8 cellular contexts compared by ENCODE assay signal in genomic region chr14:50044040-50044651, GRCh38.
A peak's percentile ranks its signal among the peaks of the same experiment; 100 is the strongest.
DNase-seq lines count a peak whose midpoint lies in the region; ATAC-seq, FAIRE-seq and TF ChIP-seq lines count a peak whose summit lies in the region.

No MANE protein-coding gene starts in this region.

- WGBS in HepG2 (ENCODE audit: low lambda C conversion rate) = 95% methylated on average over 4 of the region's 4 CpGs
- 63 to 71% methylated on average over 4 of the region's 4 CpGs for WGBS in tibial nerve, 2 donors

- peaks cover 80% of the 10 kb centered on the region for H3K4me1 ChIP-seq in HepG2 (ENCODE audit: insufficient read depth, low read length)
- peaks cover 0 to 40% (median 24%) of the 10 kb centered on the region in 4 donors for H3K4me1 ChIP-seq in tibial nerve

- H3K79me2 ChIP-seq in HepG2 (ENCODE audit: insufficient read depth, low read length) = no peaks in the 10 kb centered on the region

- CTCF ChIA-PET in HepG2 (lab: Yijun Ruan, JAX; ENCODE audit: low intra/inter-chr PET ratio, low total read pairs) = no interaction called here

- H3K4me3 Mint-ChIP-seq in activated T-helper 2 cell treated with anti-CD3 and anti-CD28 coated beads, Interferon-gamma antibody, Interleukin-2, Interleukin-4, amounts not matched to agents 10 μg/mL and 5 μg/mL and 100 μg/mL, durations not matched to agents 14 hours and 24 hours and 36 hours (ENCODE audit: low read depth) = peak overlapping the region; percentile 20

- intact Hi-C loops in activated T-helper 2 cell treated with anti-CD3 and anti-CD28 coated beads, Interferon-gamma antibody, Interleukin-2, Interleukin-4, amounts not matched to agents 10 μg/mL and 5 μg/mL and 100 μg/mL, durations not matched to agents 14 hours and 24 hours and 36 hours (cut with micrococcal nuclease) = no loop called here
- intact Hi-C loops in HepG2 (cut with micrococcal nuclease; ENCODE audit: unreplicated experiment) = loop anchor here (10.0 kb wide), 1 partner anchor 61 kb away; no protein-coding TSS in a partner anchor

- H3K27ac ChIP-seq in HepG2 (ENCODE audit: extremely low read length, insufficient read depth, low read length) (peak overlapping the region; percentile 65), tibial nerve (peak overlapping the region in 3 of 4 donors; percentile 69 to 80 (median 77))

- peak overlapping the region; percentile 29; the same call in 1 of the 2 replicates for H3K9ac ChIP-seq in HepG2 (ENCODE audit: insufficient read depth, low read depth, low read length)

- no peak for ATAC-seq in HepG2
- no peak for ATAC-seq in GM18873 (IDR thresholded peaks at IDR 0.05; ENCODE audit: low FRiP score, unreplicated experiment)
- no peak for ATAC-seq in HG02588 (IDR thresholded peaks at IDR 0.05; ENCODE audit: unreplicated experiment)

- no peak for TF ChIP-seq CTCF in HepG2 (CRISPR knock-in tag; IDR thresholded peaks at IDR 0.05)
- no peak for TF ChIP-seq CTCF in tibial nerve (IDR thresholded peaks at IDR 0.05)

- no peak for TF ChIP-seq EP300 in HepG2 (IDR thresholded peaks at IDR 0.05; ENCODE audit: low read depth in 2 of 2, low read length in 2 of 2)
- TF ChIP-seq EP300 in HepG2 (CRISPR knock-in tag; IDR thresholded peaks at IDR 0.05; ENCODE audit: borderline replicate concordance) = no peak
- peak in 1 of 2 donors; percentile 27 for TF ChIP-seq EP300 in tibial nerve (IDR thresholded peaks at IDR 0.05)

- peaks cover 17% of the 10 kb centered on the region for H3K36me3 Mint-ChIP-seq in activated T-helper 2 cell treated with anti-CD3 and anti-CD28 coated beads, Interferon-gamma antibody, Interleukin-2, Interleukin-4, amounts not matched to agents 10 μg/mL and 5 μg/mL and 100 μg/mL, durations not matched to agents 14 hours and 24 hours and 36 hours (ENCODE audit: low read depth)

- TF ChIP-seq POLR2A in HepG2 (IDR thresholded peaks at IDR 0.05; ENCODE audit: insufficient read depth in 1 of 2, low read depth in 2 of 2, low read length in 2 of 2) = no peak
- TF ChIP-seq POLR2A in tibial nerve (IDR thresholded peaks at IDR 0.05) = no peak

- peak overlapping the region; percentile 87 for H3K27ac Mint-ChIP-seq in activated T-helper 2 cell treated with anti-CD3 and anti-CD28 coated beads, Interferon-gamma antibody, Interleukin-2, Interleukin-4, amounts not matched to agents 10 μg/mL and 5 μg/mL and 100 μg/mL, durations not matched to agents 14 hours and 24 hours and 36 hours

- BruUV-seq in HepG2 (replicated peaks; lab: Mats Ljungman, UMichigan) = no TSS peak

- H3K4me1 Mint-ChIP-seq in activated T-helper 2 cell treated with anti-CD3 and anti-CD28 coated beads, Interferon-gamma antibody, Interleukin-2, Interleukin-4, amounts not matched to agents 10 μg/mL and 5 μg/mL and 100 μg/mL, durations not matched to agents 14 hours and 24 hours and 36 hours (ENCODE audit: low read depth) = peaks cover 58% of the 10 kb centered on the region

- FAIRE-seq in HepG2 (lab: Jason Lieb, UNC) = no peak

- H4K20me1 ChIP-seq in HepG2 (ENCODE audit: insufficient read depth, low read length) = no peaks in the 10 kb centered on the region

- H3K9me3 ChIP-seq in HepG2 (ENCODE audit: low read length) (no peaks in the 10 kb centered on the region), tibial nerve (peaks cover 0 to 3% (median 0%) of the 10 kb centered on the region in 4 donors)

- 0 out of 2 replicates have a peak overlapping the region, but pooled peaks have one; percentile 10 for H3K4me2 ChIP-seq in HepG2 (ENCODE audit: low read depth, low read length)

- TF ChIP-seq RAD21 in HepG2 (CRISPR knock-in tag; IDR thresholded peaks at IDR 0.05) = no peak

- DNase-seq in activated naive CD4-positive, alpha-beta T cell treated with Interleukin-2 at 50 U/mL for 16 hours = peak; percentile 10
- DNase-seq in activated naive CD4-positive, alpha-beta T cell (lab: John Stamatoyannopoulos, UW) = no peak
- DNase-seq in activated T-helper 2 cell treated with anti-CD3 and anti-CD28 coated beads, Interferon-gamma antibody, Interleukin-2, Interleukin-4, amounts not matched to agents 10 μg/mL and 5 μg/mL and 100 μg/mL, durations not matched to agents 14 hours and 24 hours and 36 hours (ENCODE audit: low spot score) = no peak
- DNase-seq in HepG2 (ENCODE audit: low spot score) (no peak), tibial nerve (ENCODE audit: low spot score in 2 of 2) (no peak), NCI-H1092 (lab: John Stamatoyannopoulos, UW) (no peak)

- no peak overlapping the region for H3K4me3 ChIP-seq in HepG2 (replicated peaks in 1 of 3; ENCODE audit: insufficient read depth in 1 of 3, low read depth in 2 of 3, low read length in 3 of 3)
- H3K4me3 ChIP-seq in tibial nerve = no peak overlapping the region

- H3K36me3 ChIP-seq in HepG2 (replicated peaks in 1 of 2; ENCODE audit: control insufficient read depth in 1 of 2, insufficient read depth in 2 of 2, low read length in 2 of 2) (no peaks in the 10 kb centered on the region; a peak in 1 of 5 replicates), tibial nerve (no peaks in the 10 kb centered on the region)

- peaks cover 7% of the 10 kb centered on the region for H3K9me3 Mint-ChIP-seq in activated T-helper 2 cell treated with anti-CD3 and anti-CD28 coated beads, Interferon-gamma antibody, Interleukin-2, Interleukin-4, amounts not matched to agents 10 μg/mL and 5 μg/mL and 100 μg/mL, durations not matched to agents 14 hours and 24 hours and 36 hours

- in situ Hi-C loops in HepG2 (cut with HindIII; ENCODE audit: extremely low pct_ligation_motif_present, low pct_unique_long_range_greater_than_20kb) = no loop called here

- POLR2A ChIA-PET in HepG2 (lab: Yijun Ruan, JAX) = interaction anchor here (0.6 to 1.9 kb wide), 6 partner anchors 17 to 181 kb away, joined by 3 to 33 read pairs (median 5); no protein-coding TSS in a partner anchor

- no peaks in the 10 kb centered on the region for H3K27me3 ChIP-seq in HepG2 (ENCODE audit: control insufficient read depth in 1 of 2, insufficient read depth in 2 of 2, low read length in 2 of 2)
- H3K27me3 ChIP-seq in tibial nerve = no peaks in the 10 kb centered on the region

- H3K27me3 Mint-ChIP-seq in activated T-helper 2 cell treated with anti-CD3 and anti-CD28 coated beads, Interferon-gamma antibody, Interleukin-2, Interleukin-4, amounts not matched to agents 10 μg/mL and 5 μg/mL and 100 μg/mL, durations not matched to agents 14 hours and 24 hours and 36 hours (ENCODE audit: low read depth) = no peaks in the 10 kb centered on the region

- peak overlapping the region; percentile 95 for H2AFZ ChIP-seq in HepG2 (ENCODE audit: low read length)

TF ChIP-seq in HepG2, 621 proteins besides CTCF, POLR2A, EP300 and RAD21 (continues in another document):
- TF ChIP-seq ZNF746 (CRISPR knock-in tag; IDR thresholded peaks at IDR 0.05) (no peak), ZNF775 (CRISPR knock-in tag; IDR thresholded peaks at IDR 0.05; ENCODE audit: borderline replicate concordance) (no peak), ZNF530 (CRISPR knock-in tag; IDR thresholded peaks at IDR 0.05; ENCODE audit: low read depth) (no peak), EZH2 (conservative IDR thresholded peaks at IDR 0.05; ENCODE audit: low read depth, low read length) (no peak), MIXL1 (CRISPR knock-in tag; IDR thresholded peaks at IDR 0.05) (no peak), ZSCAN5A (CRISPR knock-in tag; IDR thresholded peaks at IDR 0.05; ENCODE audit: borderline replicate concordance) (no peak), ARNT2 (CRISPR knock-in tag; IDR thresholded peaks at IDR 0.05; ENCODE audit: low read depth) (no peak), TCF12 (IDR thresholded peaks at IDR 0.05) (no peak), TCF12 (CRISPR knock-in tag; IDR thresholded peaks at IDR 0.05) (no peak), ZBTB3 (CRISPR knock-in tag; IDR thresholded peaks at IDR 0.05; ENCODE audit: borderline replicate concordance, low read depth) (no peak)
- TF ChIP-seq, protein P1, sequence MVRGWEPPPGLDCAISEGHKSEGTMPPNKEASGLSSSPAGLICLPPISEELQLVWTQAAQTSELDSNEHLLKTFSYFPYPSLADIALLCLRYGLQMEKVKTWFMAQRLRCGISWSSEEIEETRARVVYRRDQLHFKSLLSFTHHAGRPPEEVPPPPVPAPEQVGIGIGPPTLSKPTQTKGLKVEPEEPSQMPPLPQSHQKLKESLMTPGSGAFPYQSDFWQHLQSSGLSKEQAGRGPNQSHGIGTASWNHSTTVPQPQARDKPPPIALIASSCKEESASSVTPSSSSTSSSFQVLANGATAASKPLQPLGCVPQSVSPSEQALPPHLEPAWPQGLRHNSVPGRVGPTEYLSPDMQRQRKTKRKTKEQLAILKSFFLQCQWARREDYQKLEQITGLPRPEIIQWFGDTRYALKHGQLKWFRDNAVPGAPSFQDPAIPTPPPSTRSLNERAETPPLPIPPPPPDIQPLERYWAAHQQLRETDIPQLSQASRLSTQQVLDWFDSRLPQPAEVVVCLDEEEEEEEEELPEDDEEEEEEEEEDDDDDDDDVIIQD (CRISPR knock-in tag; IDR thresholded peaks at IDR 0.05; ENCODE audit: low read depth) = no peak
- TF ChIP-seq, protein P2, sequence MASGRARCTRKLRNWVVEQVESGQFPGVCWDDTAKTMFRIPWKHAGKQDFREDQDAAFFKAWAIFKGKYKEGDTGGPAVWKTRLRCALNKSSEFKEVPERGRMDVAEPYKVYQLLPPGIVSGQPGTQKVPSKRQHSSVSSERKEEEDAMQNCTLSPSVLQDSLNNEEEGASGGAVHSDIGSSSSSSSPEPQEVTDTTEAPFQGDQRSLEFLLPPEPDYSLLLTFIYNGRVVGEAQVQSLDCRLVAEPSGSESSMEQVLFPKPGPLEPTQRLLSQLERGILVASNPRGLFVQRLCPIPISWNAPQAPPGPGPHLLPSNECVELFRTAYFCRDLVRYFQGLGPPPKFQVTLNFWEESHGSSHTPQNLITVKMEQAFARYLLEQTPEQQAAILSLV (CRISPR knock-in tag; IDR thresholded peaks at IDR 0.05; ENCODE audit: borderline replicate concordance) = no peak
